In genomic region chr1:248873993-248874671, GRCh38 we compare ENCODE assay signal across 1 cellular context.
TF ChIP-seq lines count a peak whose summit lies in the region.

No MANE protein-coding gene starts in this region.

TF ChIP-seq in IMR-90, 13 proteins besides CTCF, POLR2A, EP300 and RAD21:
- TF ChIP-seq RCOR1 (IDR thresholded peaks at IDR 0.05; ENCODE audit: insufficient replicate concordance, low read length) (no peak), CEBPB (IDR thresholded peaks at IDR 0.05; ENCODE audit: low read depth, low read length) (peak; percentile 29; the same call in 1 of the 2 replicates), RFX5 (IDR thresholded peaks at IDR 0.05; ENCODE audit: low read depth, low read length) (peak; percentile 6; the same call in 1 of the 2 replicates), CHD1 (IDR thresholded peaks at IDR 0.05; ENCODE audit: low read depth, low read length) (peak; percentile 35; the same call in 1 of the 2 replicates), FOS (IDR thresholded peaks at IDR 0.05; ENCODE audit: low read depth, low read length) (peak; percentile 89)
